Comparison of ENCODE assay signal across 31 cellular contexts in the genomic region with DNA sequence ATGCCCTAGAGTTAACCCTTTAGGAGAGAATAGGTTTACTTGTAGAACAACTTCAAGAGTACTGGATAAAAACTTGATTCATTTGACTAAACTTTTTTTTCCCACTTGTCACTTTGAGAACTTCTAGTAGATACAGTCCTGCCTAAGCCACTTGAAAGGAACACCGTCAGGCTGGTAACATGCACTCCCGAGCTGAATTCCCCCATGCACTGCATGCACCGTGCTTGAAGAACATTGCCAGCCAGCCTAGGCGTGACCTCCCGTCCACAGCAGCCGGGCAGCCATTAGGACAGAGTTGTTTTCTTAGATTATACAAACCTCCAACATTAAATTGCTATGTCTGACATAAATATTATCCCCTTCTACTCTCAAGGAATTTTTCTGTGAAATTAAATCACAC. TPM values are rescaled to one million over a fixed set of nuclear protein-coding genes. Genes with fewer than 3 reads are reported as not detected.
A peak's percentile ranks its signal among the peaks of the same experiment; 100 is the strongest.
DNase-seq lines count a peak whose midpoint lies in the region; FAIRE-seq and TF ChIP-seq lines count a peak whose summit lies in the region.
"Had no signal": no experiment of that assay in that cellular context is flagged by ENCODE, and none has a peak within 500 bp of the region (broad histone marks: within the 10 kb centered on the region; RNA-seq: fewer than 3 reads in every experiment).

No MANE protein-coding gene starts in this region.

- H3K79me2 ChIP-seq in H1 (ENCODE audit: control insufficient read depth in 1 of 2, insufficient read depth in 2 of 2, low read length in 2 of 2), result no peaks in the 10 kb centered on the region

- no peaks in the 10 kb centered on the region for H3K4me1 ChIP-seq in H1 (replicated peaks in 1 of 4; ENCODE audit: control insufficient read depth in 3 of 4, insufficient read depth in 4 of 4, low read length in 3 of 4)
- H3K4me1 ChIP-seq in thyroid gland, result peaks cover 0 to 7% of the 10 kb centered on the region in 2 donors
- H3K4me1 ChIP-seq: BE2C, BLaER1 had no signal

- H3K9me3 ChIP-seq in H1 (ENCODE audit: insufficient read depth in 2 of 2, low read depth in 1 of 2, low read length in 1 of 2), result no peaks in the 10 kb centered on the region
- no peaks in the 10 kb centered on the region for H3K9me3 ChIP-seq in thyroid gland
- H3K9me3 ChIP-seq: BE2C, BLaER1 had no signal

- no peaks in the 10 kb centered on the region for H4K20me1 ChIP-seq in H1 (replicated peaks in 1 of 2; ENCODE audit: control insufficient read depth in 1 of 2, insufficient read depth in 2 of 2, low read length in 2 of 2)
- H4K20me1 ChIP-seq: BLaER1 had no signal

- TF ChIP-seq EP300 in H1 (IDR thresholded peaks at IDR 0.05; ENCODE audit: borderline replicate concordance in 1 of 2, low read depth in 2 of 2, low read length in 2 of 2), result no peak

- H3K4me1 Mint-ChIP-seq in MCF 10A (ENCODE audit: insufficient read depth, unreplicated experiment), result no peaks in the 10 kb centered on the region
- H3K4me1 Mint-ChIP-seq: CD4-positive, alpha-beta memory T cell; CD4-positive, CD25-positive, alpha-beta regulatory T cell; CD8-positive, alpha-beta memory T cell had no signal

- no peak for TF ChIP-seq RAD21 in H1 (IDR thresholded peaks at IDR 0.05 in 1 of 2, conservative IDR thresholded peaks at IDR 0.05 in 1 of 2; ENCODE audit: low read depth in 2 of 2, low read length in 2 of 2)

- TF ChIP-seq POLR2A in H1 (IDR thresholded peaks at IDR 0.05; ENCODE audit: control extremely low read depth in 1 of 2, low read depth in 2 of 2, low read length in 2 of 2), result no peak
- TF ChIP-seq POLR2A in thyroid gland (IDR thresholded peaks at IDR 0.05), result no peak

- no peaks in the 10 kb centered on the region for H3K27me3 ChIP-seq in H1 (replicated peaks in 1 of 4; ENCODE audit: control insufficient read depth in 3 of 4, extremely low read depth in 1 of 4, insufficient read depth in 3 of 4, low read length in 3 of 4)
- H3K27me3 ChIP-seq in thyroid gland, result no peaks in the 10 kb centered on the region
- H3K27me3 ChIP-seq: BE2C, BLaER1 had no signal

- H2BK12ac ChIP-seq in H1 (ENCODE audit: low read depth, low read length), result no peak overlapping the region

- TF ChIP-seq CTCF in H1 (IDR thresholded peaks at IDR 0.05; ENCODE audit: control extremely low read depth in 1 of 3, insufficient read depth in 1 of 3, low read depth in 1 of 3, low read length in 3 of 3) (no peak), thyroid gland (IDR thresholded peaks at IDR 0.05) (no peak), MCF 10A (IDR thresholded peaks at IDR 0.05; ENCODE audit: unreplicated experiment) (no peak)

- H3K9me3 Mint-ChIP-seq in MCF 10A (ENCODE audit: unreplicated experiment), result no peaks in the 10 kb centered on the region
- H3K9me3 Mint-ChIP-seq: CD14-positive monocyte; CD4-positive, alpha-beta memory T cell; CD4-positive, CD25-positive, alpha-beta regulatory T cell; CD8-positive, alpha-beta memory T cell had no signal

- WGBS in H1 (ENCODE audit: extremely low coverage in 1 of 2, insufficient coverage in 1 of 2, insufficient read length in 1 of 2, insufficient replicate concordance in 2 of 2, low coverage in 1 of 2, low lambda C conversion rate in 2 of 2, missing lambda C conversion rate in 1 of 2), 2 experiments, result 95% methylated on average over 6 of the region's 6 CpGs; no CpG with 5 or more reads in 1 of the 2 experiments
- WGBS in thyroid gland, 2 donors, result 29 to 40% methylated on average over 6 of the region's 6 CpGs

- H4K8ac ChIP-seq in H1 (ENCODE audit: extremely low read depth, insufficient read depth, low read length), result no peak overlapping the region

- no peaks in the 10 kb centered on the region for H3K27me3 Mint-ChIP-seq in MCF 10A (ENCODE audit: insufficient read depth, unreplicated experiment)
- H3K27me3 Mint-ChIP-seq: CD4-positive, alpha-beta memory T cell; CD4-positive, CD25-positive, alpha-beta regulatory T cell; CD8-positive, alpha-beta memory T cell had no signal

- no peak overlapping the region for H3K23ac ChIP-seq in H1 (ENCODE audit: insufficient read length)

- no peak overlapping the region for H3K9ac ChIP-seq in H1 (replicated peaks in 1 of 4; ENCODE audit: extremely low read depth in 1 of 4, low read depth in 3 of 4, low read length in 3 of 4)
- H3K9ac ChIP-seq: BLaER1 had no signal

- no peaks in the 10 kb centered on the region for H3K23me2 ChIP-seq in H1 (ENCODE audit: low read depth, low read length)

- no peak overlapping the region for H2AK5ac ChIP-seq in H1 (ENCODE audit: low read depth, low read length)

- FAIRE-seq in HTR-8/SVneo (lab: Jason Lieb, UNC) (peak; percentile 51), H1 (lab: Jason Lieb, UNC) (peak; percentile 28)
- FAIRE-seq: A204.1, GM12878, GM12892, GM18507 had no signal

- no peak for DNase-seq in HTR-8/SVneo (ENCODE audit: insufficient read length, low spot score)
- DNase-seq in H1 (ENCODE audit: low read depth in 1 of 2, low spot score in 2 of 2), result no peak
- DNase-seq in thyroid gland, result peak; percentile 73 to 77
- no peak for DNase-seq in activated CD4-positive, alpha-beta T cell treated with anti-CD3 and anti-CD28 coated beads, Interleukin-2, amount 50 U/mL, for 48 hours
- DNase-seq in MCF 10A (ENCODE audit: unreplicated experiment), result no peak
- no peak for DNase-seq in stimulated activated naive CD4-positive, alpha-beta T cell treated with Interleukin-2 at 50 U/mL for 16 hours (lab: John Stamatoyannopoulos, UW)
- DNase-seq: 8988T; ACHN; BE2C; C1 segment of cervical spinal cord; CD4-positive, alpha-beta memory T cell; CD4-positive, CD25-positive, alpha-beta regulatory T cell; CD8-positive, alpha-beta memory T cell; COR-L47; DMS 273 treated with DMSO at 0.1 percent for 48 hours; DMS153; DMS53; DMS79; DND-41; EL; GDM1 had no signal

- POLR2A ChIA-PET in H1 (lab: Charles Lee; ENCODE audit: partially characterized antibody) (no interaction called here), MCF 10A (lab: Yijun Ruan, JAX) (no interaction called here)

- intact Hi-C loops in thyroid gland (cut with DNase I), result no loop called here
- intact Hi-C loops in MCF 10A (cut with micrococcal nuclease), result no loop called here

- H3K4me3 ChIP-seq in H1 (ENCODE audit: extremely low read depth in 1 of 4, insufficient read depth in 2 of 4, low read depth in 3 of 4, low read length in 4 of 4) (no peak overlapping the region), thyroid gland (replicated peaks in 1 of 3) (no peak overlapping the region)
- H3K4me3 ChIP-seq: BLaER1, GM12878 had no signal

- no peak overlapping the region for H3K27ac ChIP-seq in H1 (ENCODE audit: low read depth, low read length)
- H3K27ac ChIP-seq in thyroid gland, result no peak overlapping the region
- H3K27ac ChIP-seq: BLaER1 had no signal

- H4K5ac ChIP-seq in H1 (ENCODE audit: insufficient read length, low read depth, low read length), result no peak overlapping the region

- H3K14ac ChIP-seq in H1 (ENCODE audit: insufficient read length), result no peak overlapping the region

- no peak overlapping the region for H2BK15ac ChIP-seq in H1 (ENCODE audit: low read length)

- no peaks in the 10 kb centered on the region for H3K36me3 Mint-ChIP-seq in MCF 10A (ENCODE audit: insufficient read depth, unreplicated experiment)

- H3K56ac ChIP-seq in H1 (replicated peaks; ENCODE audit: insufficient read length, low read depth, low read length), result no peak overlapping the region

- no peak overlapping the region for H3K4ac ChIP-seq in H1 (replicated peaks; ENCODE audit: insufficient read length, low read depth, low read length)

- H2BK20ac ChIP-seq in H1 (ENCODE audit: low read length), result no peak overlapping the region

- H2BK120ac ChIP-seq in H1 (replicated peaks; ENCODE audit: low read depth, low read length), result no peak overlapping the region

- H3K79me1 ChIP-seq in H1 (ENCODE audit: low read depth, low read length), result no peaks in the 10 kb centered on the region

- no peak overlapping the region for H3K27ac Mint-ChIP-seq in MCF 10A (ENCODE audit: low read depth, unreplicated experiment)
- H3K27ac Mint-ChIP-seq: CD14-positive monocyte; CD4-positive, alpha-beta memory T cell; CD4-positive, CD25-positive, alpha-beta regulatory T cell; CD8-positive, alpha-beta memory T cell had no signal

- H3K36me3 ChIP-seq in H1 (ENCODE audit: control insufficient read depth in 2 of 4, insufficient read depth in 4 of 4, low read length in 3 of 4) (no peaks in the 10 kb centered on the region; a peak in 1 of 8 replicates), thyroid gland (no peaks in the 10 kb centered on the region)
- H3K36me3 ChIP-seq: BE2C had no signal

- no peak overlapping the region for H4K91ac ChIP-seq in H1 (replicated peaks; ENCODE audit: insufficient read length, low read length)

- H2AFZ ChIP-seq in H1 (ENCODE audit: low read length), result no peak overlapping the region

- no peak overlapping the region for H3K4me2 ChIP-seq in H1 (ENCODE audit: insufficient read depth in 1 of 2, low read depth in 2 of 2, low read length in 2 of 2)
- H3K4me2 ChIP-seq: BLaER1 had no signal

- CTCF ChIA-PET in H1 (lab: Charles Lee; ENCODE audit: partially characterized antibody), result interaction anchor here (0.5 to 2.3 kb wide), 3 partner anchors 9 to 654 kb away, joined by 3 to 12 read pairs (median 7); no protein-coding TSS in a partner anchor
- CTCF ChIA-PET in MCF 10A (lab: Yijun Ruan, JAX), result interaction anchor here (0.6 to 9.4 kb wide), 3 partner anchors 8 to 662 kb away, joined by 4 to 200 read pairs (median 16); no protein-coding TSS in a partner anchor

- no peak overlapping the region for H3K4me3 Mint-ChIP-seq in MCF 10A (ENCODE audit: unreplicated experiment)
- H3K4me3 Mint-ChIP-seq: CD14-positive monocyte; CD4-positive, alpha-beta memory T cell; CD4-positive, CD25-positive, alpha-beta regulatory T cell; CD8-positive, alpha-beta memory T cell had no signal

- no TSS peak for BruUV-seq in MCF 10A (replicated peaks; lab: Mats Ljungman, UMichigan)

- H3K18ac ChIP-seq in H1 (ENCODE audit: extremely low read depth, low read length), result no peak overlapping the region

- no peak overlapping the region for H2BK5ac ChIP-seq in H1 (ENCODE audit: low read depth, low read length)

TF ChIP-seq in H1, 55 proteins besides CTCF, POLR2A, EP300 and RAD21:
- no peak for TF ChIP-seq RBBP5 (IDR thresholded peaks at IDR 0.05; ENCODE audit: borderline replicate concordance, low read depth, low read length)
TF ChIP-seq in H1: peak in this region for 0.

RNA-seq across cellular contexts. Expression of gene SMLR1, which starts 52.6 kb away (rescaled TPM):
- not detected in 2 replicates for total RNA-seq in H1 (2021; fragmentation: NEBNext Ultra II Directional; extraction: Animal tissue kit (Norgen Biotek cat#: 25700))
- not detected in 2 replicates for polyA plus RNA-seq in H1 (2011; rRNA removed)
- not detected for polyA plus RNA-seq in H1 (2011; cell fraction: cytosol; rRNA removed)
- not detected for polyA plus RNA-seq in H1 (2011; cell fraction: nucleus; rRNA removed)
- polyA plus RNA-seq in H1 (2012, experiment 1 of 2), result not detected in 4 replicates
- polyA plus RNA-seq in H1 (2012, experiment 2 of 2), result not detected
- polyA plus RNA-seq in H1 (2013, experiment 1 of 2), result not detected
- not detected for polyA plus RNA-seq in H1 (2013, experiment 2 of 2)
- polyA minus RNA-seq in H1 (2011; rRNA and poly(A)+ RNA removed), result not detected in 2 replicates
- polyA minus RNA-seq in H1 (2011; cell fraction: cytosol; rRNA and poly(A)+ RNA removed), result not detected
- polyA minus RNA-seq in H1 (2011; cell fraction: nucleus; rRNA and poly(A)+ RNA removed), result not detected
- total RNA-seq in thyroid gland (not detected), MCF 10A (2022) (not detected in 2 replicates)
- total RNA-seq: A673; CD4-positive, alpha-beta memory T cell; CD4-positive, CD25-positive, alpha-beta regulatory T cell; CD8-positive, alpha-beta memory T cell; Daoy; G401 had no signal
- polyA plus RNA-seq: AG04450; CD14-positive monocyte; CD4-positive, alpha-beta memory T cell; CD4-positive, CD25-positive, alpha-beta regulatory T cell; CD8-positive, alpha-beta memory T cell; GM12878 had no signal

Comparison
In these comparisons a context has a peak if more than half of its experiments do, and no peak if none do; other contexts are left out.
1. DNase-seq: peak in thyroid gland (2 of 2); none in HTR-8/SVneo (single experiment), H1 (0 of 2), activated CD4-positive, alpha-beta T cell treated with anti-CD3 and anti-CD28 coated beads, Interleukin-2, amount 50 U/mL, for 48 hours (0 of 2), MCF 10A (single experiment) and stimulated activated naive CD4-positive, alpha-beta T cell treated with Interleukin-2 at 50 U/mL for 16 hours (single experiment).